ENCODE assay signal across 29 cellular contexts in the genomic region with DNA sequence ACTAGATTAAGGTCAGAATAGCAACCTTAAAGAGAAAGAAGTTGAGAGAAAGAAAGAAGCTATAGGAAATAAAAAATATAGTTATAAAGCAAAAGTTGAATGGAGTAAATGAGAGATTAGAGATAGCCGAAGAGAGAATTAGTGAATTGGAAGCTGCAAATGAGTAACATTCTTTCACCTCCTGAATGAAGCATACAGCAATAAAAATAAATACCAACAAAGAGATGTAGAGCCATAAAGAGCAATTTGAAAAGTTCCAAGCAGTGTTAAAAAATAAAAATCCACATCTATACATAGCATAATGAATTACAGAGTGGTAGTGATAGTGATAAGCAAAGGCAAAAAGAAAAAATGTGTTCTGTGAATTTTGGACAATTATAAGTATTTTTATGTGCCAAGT.
"Had no signal": no experiment of that assay in that cellular context is flagged by ENCODE, and none has a peak within 500 bp of the region (broad histone marks: within the 10 kb centered on the region; RNA-seq: fewer than 3 reads in every experiment).

No MANE protein-coding gene starts in this region.

- H3K4me1 Mint-ChIP-seq: natural killer cell; neural progenitor cell; stimulated activated memory B cell treated with anti-CD40 and anti-IgM and Interleukin-4, amounts not matched to agents 10 μg/mL and 1 μg/mL and 100 μg/mL, for 72 hours had no signal

- H3K4me3 ChIP-seq: neural progenitor cell, ovary, psoas muscle, right lobe of liver, sigmoid colon, suprapubic skin, testis, tibial artery, transverse colon, upper lobe of right lung, uterus had no signal

- DNase-seq: natural killer cell; occipital lobe; ovary; posterior cingulate gyrus; psoas muscle; right cardiac atrium; right lobe of liver; sigmoid colon; small intestine; stimulated activated CD4-positive, alpha-beta T cell treated with anti-CD3 and anti-CD28 coated beads, Interleukin-1b, Interleukin-23, amount 100 ng/mL, for 48 hours; stimulated activated CD4-positive, alpha-beta T cell treated with anti-CD3 and anti-CD28 coated beads, Interleukin-4, amount 100 ng/mL, for 1 hour; stimulated activated CD4-positive, alpha-beta T cell treated with anti-CD3 and anti-CD28 coated beads, Interleukin-4, amount 100 ng/mL, for 4 hours; stimulated activated CD8-positive, alpha-beta memory T cell treated with anti-CD3 and anti-CD28 coated beads, Interleukin-4, amount 100 ng/mL, for 48 hours; stimulated activated naive CD4-positive, alpha-beta T cell; stimulated activated naive CD8-positive, alpha-beta T cell treated with anti-CD3 and anti-CD28 coated beads, Interleukin-15, amount 100 ng/mL, for 72 hours; stimulated activated naive CD8-positive, alpha-beta T cell treated with anti-CD3 and anti-CD28 coated beads, Interleukin-15, Interleukin-2, amounts not matched to agents 100 U/mL and 50 U/mL, for 24 hours; substantia nigra; testis; tibial artery; transverse colon; upper lobe of right lung; uterus had no signal

- ATAC-seq: natural killer cell; psoas muscle; right cardiac atrium; right lobe of liver; stimulated activated memory B cell treated with anti-CD40 and anti-IgM and Interleukin-4, amounts not matched to agents 10 μg/mL and 1 μg/mL and 100 μg/mL, for 72 hours; stimulated activated naive CD8-positive, alpha-beta T cell treated with anti-CD3 and anti-CD28 coated beads, Interleukin-15, amount 100 ng/mL, for 72 hours; stimulated activated naive CD8-positive, alpha-beta T cell treated with anti-CD3 and anti-CD28 coated beads, Interleukin-15, Interleukin-2, amounts not matched to agents 100 U/mL and 50 U/mL, for 24 hours; upper lobe of right lung had no signal

- H3K27me3 ChIP-seq: neural progenitor cell, ovary, right lobe of liver, sigmoid colon, testis, tibial artery, upper lobe of right lung, uterus had no signal

- H2AFZ ChIP-seq: neural progenitor cell, parathyroid adenoma had no signal

- H3K27ac ChIP-seq: neural progenitor cell, ovary, parathyroid adenoma, psoas muscle, right lobe of liver, sigmoid colon, suprapubic skin, testis, tibial artery, transverse colon, upper lobe of right lung, uterus had no signal

- H3K9ac ChIP-seq: neural progenitor cell, parathyroid adenoma had no signal

- H3K27me3 Mint-ChIP-seq: progenitor cell of endocrine pancreas, type B pancreatic cell had no signal

- H3K4me1 ChIP-seq: neural progenitor cell, parathyroid adenoma, psoas muscle, right lobe of liver, sigmoid colon, suprapubic skin, testis, tibial artery, transverse colon, upper lobe of right lung, uterus had no signal

- H3K79me2 ChIP-seq: parathyroid adenoma had no signal

- H3K4me2 ChIP-seq: neural progenitor cell had no signal

- H3K9me3 ChIP-seq: ovary, testis had no signal

- H3K36me3 Mint-ChIP-seq: type B pancreatic cell had no signal

- H3K36me3 ChIP-seq: neural progenitor cell, ovary, right lobe of liver, sigmoid colon, suprapubic skin, tibial artery, transverse colon, upper lobe of right lung, uterus had no signal

- H3K4me3 Mint-ChIP-seq: natural killer cell; nephron; neural progenitor cell; stimulated activated memory B cell treated with anti-CD40 and anti-IgM and Interleukin-4, amounts not matched to agents 10 μg/mL and 1 μg/mL and 100 μg/mL, for 72 hours; stimulated activated naive CD8-positive, alpha-beta T cell treated with anti-CD3 and anti-CD28 coated beads, Interleukin-15, amount 100 ng/mL, for 72 hours; type B pancreatic cell had no signal

- H3K27ac Mint-ChIP-seq: natural killer cell; nephron; neural progenitor cell; progenitor cell of endocrine pancreas; stimulated activated memory B cell treated with anti-CD40 and anti-IgM and Interleukin-4, amounts not matched to agents 10 μg/mL and 1 μg/mL and 100 μg/mL, for 72 hours; stimulated activated naive CD8-positive, alpha-beta T cell treated with anti-CD3 and anti-CD28 coated beads, Interleukin-15, amount 100 ng/mL, for 72 hours; type B pancreatic cell had no signal
